In the genomic region with DNA sequence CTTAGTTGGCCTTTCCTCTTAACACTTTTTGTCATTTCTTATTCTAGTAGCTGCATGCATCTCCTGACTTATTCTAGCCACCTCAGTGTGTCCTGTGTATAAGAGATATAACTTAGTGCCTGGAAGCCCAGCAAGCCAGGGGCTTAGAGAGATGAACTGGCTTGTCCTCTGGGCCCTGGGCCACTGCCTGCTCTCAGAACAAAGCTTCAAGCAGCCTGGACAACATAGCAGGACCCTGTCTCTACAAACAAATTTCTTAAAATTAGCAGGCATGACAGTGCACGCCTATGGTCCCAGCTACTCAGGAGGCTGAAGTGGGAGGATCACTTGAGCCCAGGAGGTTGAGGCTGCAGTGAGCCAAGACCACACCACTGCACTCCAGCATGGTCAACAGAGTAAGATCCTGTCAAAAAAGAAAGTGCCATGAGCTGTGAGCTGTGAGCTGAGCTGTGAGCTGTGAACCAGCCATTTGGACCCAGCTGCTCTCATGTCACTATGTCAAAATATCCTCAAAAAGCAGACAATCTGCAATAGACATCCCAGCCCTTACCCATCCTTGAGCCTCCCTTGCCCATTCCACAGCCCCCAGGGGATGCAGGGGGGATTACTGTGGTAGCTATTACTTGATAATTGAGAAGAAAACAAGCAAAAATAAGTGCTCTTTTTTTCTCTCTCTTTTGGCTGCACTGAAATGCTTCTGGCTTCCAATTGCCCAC, we compare ENCODE assay signal across 18 cellular contexts.
A peak's percentile ranks its signal among the peaks of the same experiment; 100 is the strongest.
DNase-seq lines count a peak whose midpoint lies in the region; ATAC-seq and TF ChIP-seq lines count a peak whose summit lies in the region.
"Had no signal": no experiment of that assay in that cellular context is flagged by ENCODE, and none has a peak within 500 bp of the region (broad histone marks: within the 10 kb centered on the region; RNA-seq: fewer than 3 reads in every experiment).

No MANE protein-coding gene starts in this region.

- intact Hi-C loops in Right ventricle myocardium inferior (cut with DNase I) (no loop called here), left ventricle myocardium inferior (cut with micrococcal nuclease) (no loop called here), esophagus muscularis mucosa (cut with DNase I) (no loop called here)

- H3K4me1 ChIP-seq in left ventricle myocardium inferior = no peaks in the 10 kb centered on the region
- H3K4me1 ChIP-seq in esophagus muscularis mucosa = no peaks in the 10 kb centered on the region
- H3K4me1 ChIP-seq in mesenchymal stem cell (ENCODE audit: control insufficient read depth, insufficient read depth, low read depth, low read length) = peaks cover 2% of the 10 kb centered on the region
- H3K4me1 ChIP-seq: SJSA1 had no signal

- TF ChIP-seq CTCF in left ventricle myocardium inferior (IDR thresholded peaks at IDR 0.05; ENCODE audit: borderline replicate concordance) (no peak), esophagus muscularis mucosa (IDR thresholded peaks at IDR 0.05) (no peak)

- H3K9ac ChIP-seq in mesenchymal stem cell (ENCODE audit: low read length) = peak overlapping the region; percentile 77

- DNase-seq in Right ventricle myocardium inferior (ENCODE audit: missing footprints) (no peak), left ventricle myocardium inferior (no peak), esophagus muscularis mucosa (ENCODE audit: extremely low spot score) (peak; percentile 88), mesenchymal stem cell (no peak), retina (peak; percentile 52), RKO (ENCODE audit: low spot score) (no peak), hepatic stellate cell (ENCODE audit: low spot score) (no peak)
- DNase-seq: MM.1S, NCI-H1092, NCI-H187 treated with DMSO at 0.1 percent for 48 hours, NCI-H2107, NCI-H226, NCI-H510A treated with DMSO at 0.1 percent for 48 hours, NCI-H748 treated with DMSO at 0.1 percent for 48 hours, PC-9 had no signal

- H3K23ac ChIP-seq in mesenchymal stem cell (ENCODE audit: low read length in 2 of 2) = no peak overlapping the region

- no peak for TF ChIP-seq POLR2A in esophagus muscularis mucosa (IDR thresholded peaks at IDR 0.05; ENCODE audit: low read depth)

- H3K27me3 ChIP-seq in left ventricle myocardium inferior (ENCODE audit: low read depth) = peaks cover 1% of the 10 kb centered on the region
- no peaks in the 10 kb centered on the region for H3K27me3 ChIP-seq in esophagus muscularis mucosa
- H3K27me3 ChIP-seq in mesenchymal stem cell (ENCODE audit: control insufficient read depth in 1 of 2, insufficient read depth in 1 of 2, low read length in 2 of 2) = peaks cover 18 to 35% of the 10 kb centered on the region in 2 experiments
- H3K27me3 ChIP-seq: SJSA1 had no signal

- no peak overlapping the region for H4K8ac ChIP-seq in mesenchymal stem cell (ENCODE audit: low read length)

- H2BK120ac ChIP-seq in mesenchymal stem cell (ENCODE audit: low read depth, low read length) = no peak overlapping the region

- no peak overlapping the region for H2BK5ac ChIP-seq in mesenchymal stem cell (ENCODE audit: low read depth, low read length, poor library complexity, severe bottlenecking)

- ATAC-seq in Right ventricle myocardium inferior = peak; percentile 19
- no peak for ATAC-seq in GM21529 (IDR thresholded peaks at IDR 0.05; ENCODE audit: unreplicated experiment)
- ATAC-seq: K562 had no signal

- H2AK5ac ChIP-seq in mesenchymal stem cell (ENCODE audit: low read length, severe bottlenecking) = no peak overlapping the region

- H3K14ac ChIP-seq in mesenchymal stem cell (ENCODE audit: low read length in 2 of 2) = no peak overlapping the region

- H2BK12ac ChIP-seq in mesenchymal stem cell (ENCODE audit: low read length in 2 of 2) = no peak overlapping the region

- no peak overlapping the region for H3K18ac ChIP-seq in mesenchymal stem cell (ENCODE audit: low read depth in 1 of 2, low read length in 2 of 2)

- H3K9me3 ChIP-seq in left ventricle myocardium inferior (replicated peaks) (no peaks in the 10 kb centered on the region), esophagus muscularis mucosa (no peaks in the 10 kb centered on the region), mesenchymal stem cell (ENCODE audit: control insufficient read depth, low read length) (peaks cover 4% of the 10 kb centered on the region)
- H3K9me3 ChIP-seq: SJSA1 had no signal

- no peaks in the 10 kb centered on the region for H3K36me3 ChIP-seq in left ventricle myocardium inferior
- no peaks in the 10 kb centered on the region for H3K36me3 ChIP-seq in esophagus muscularis mucosa
- H3K36me3 ChIP-seq in mesenchymal stem cell (ENCODE audit: control insufficient read depth in 1 of 2, insufficient read depth in 2 of 2, low read depth in 1 of 2, low read length in 2 of 2) = no peaks in the 10 kb centered on the region
- H3K36me3 ChIP-seq: SJSA1 had no signal

- no peak overlapping the region for H2AFZ ChIP-seq in mesenchymal stem cell (ENCODE audit: low read depth, low read length)
- H2AFZ ChIP-seq: PC-9 had no signal

- H3K27ac ChIP-seq in left ventricle myocardium inferior (replicated peaks) (no peak overlapping the region), esophagus muscularis mucosa (replicated peaks in 1 of 4) (no peak overlapping the region), mesenchymal stem cell (ENCODE audit: low read length, poor library complexity, severe bottlenecking) (no peak overlapping the region)
- H3K27ac ChIP-seq: PC-9, SJSA1 had no signal

- H3K4me2 ChIP-seq in mesenchymal stem cell (ENCODE audit: low read length, poor library complexity, severe bottlenecking) = no peak overlapping the region
- H3K4me2 ChIP-seq: PC-9 had no signal

- no peak overlapping the region for H4K91ac ChIP-seq in mesenchymal stem cell (ENCODE audit: low read length)

- H3K79me1 ChIP-seq in mesenchymal stem cell (replicated peaks; ENCODE audit: low read length, poor library complexity, severe bottlenecking) = no peaks in the 10 kb centered on the region

- no peak for TF ChIP-seq EP300 in esophagus muscularis mucosa (IDR thresholded peaks at IDR 0.05)

- no peak overlapping the region for H2BK15ac ChIP-seq in mesenchymal stem cell (ENCODE audit: low read depth, poor library complexity, severe bottlenecking)

- no peak overlapping the region for H3K4ac ChIP-seq in mesenchymal stem cell (ENCODE audit: low read depth in 1 of 2, low read length in 2 of 2)

- no peak overlapping the region for H3K4me3 ChIP-seq in left ventricle myocardium inferior
- no peak overlapping the region for H3K4me3 ChIP-seq in esophagus muscularis mucosa
- peak overlapping the region in 1 of 2 experiments; percentile 20 for H3K4me3 ChIP-seq in mesenchymal stem cell (ENCODE audit: insufficient read depth in 1 of 2, low read depth in 1 of 2, low read length in 2 of 2)
- H3K4me3 ChIP-seq: K562, PC-9, SJSA1 had no signal

- WGBS in esophagus muscularis mucosa = 75% methylated on average over 1 of the region's 1 CpG
- 90% methylated on average over 1 of the region's 1 CpG for WGBS in mesenchymal stem cell

Comparison
In these comparisons a context has a peak if more than half of its experiments do, and no peak if none do; other contexts are left out.
1. DNase-seq: peak in esophagus muscularis mucosa (single experiment) and retina (single experiment); none in Right ventricle myocardium inferior (single experiment), left ventricle myocardium inferior (single experiment), mesenchymal stem cell (single experiment), RKO (single experiment) and hepatic stellate cell (single experiment).